In the genomic region with DNA sequence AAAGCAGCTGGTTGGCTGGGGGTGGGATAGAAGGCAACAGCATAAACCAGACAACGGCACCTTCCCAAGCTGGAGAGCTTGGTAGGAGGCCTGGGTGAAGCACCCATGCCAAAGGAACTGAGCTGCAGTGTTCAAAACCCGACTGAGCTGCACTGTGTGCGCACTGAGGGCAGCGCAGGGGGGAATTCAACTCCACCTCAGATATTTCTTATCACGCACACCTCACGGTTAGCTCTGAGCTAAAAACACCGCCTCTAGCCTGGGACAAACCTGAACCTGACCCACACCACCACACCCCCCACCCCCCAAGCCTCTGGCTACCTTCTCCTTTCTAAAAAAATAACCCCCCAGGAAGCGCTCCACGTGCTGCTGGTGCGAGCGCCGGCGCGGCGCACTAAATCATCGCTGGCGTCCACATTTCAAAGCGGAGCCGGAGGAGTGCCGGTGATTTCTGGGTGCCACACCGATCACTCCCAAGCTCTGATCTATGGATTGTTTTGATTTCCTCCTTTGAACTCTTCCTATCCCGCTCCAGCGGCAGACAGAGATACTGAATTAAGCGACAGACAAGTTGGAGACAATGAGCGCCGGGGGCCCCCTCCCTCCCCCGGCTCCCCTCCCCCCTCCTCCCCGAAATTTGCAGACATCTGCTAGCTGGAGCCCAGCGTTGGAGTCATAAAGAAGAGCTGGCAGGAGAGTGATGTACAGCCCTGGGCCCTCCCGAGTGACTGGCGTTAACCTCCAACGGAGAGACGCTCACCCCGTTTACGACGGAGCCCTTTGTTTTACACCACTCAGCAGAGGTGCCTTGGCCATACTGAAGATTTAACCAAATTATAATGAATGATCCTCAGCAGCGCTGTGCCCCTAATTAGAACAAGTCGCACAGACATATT, we compare ENCODE assay signal across 9 cellular contexts.
A peak's percentile ranks its signal among the peaks of the same experiment; 100 is the strongest.
DNase-seq lines count a peak whose midpoint lies in the region; ATAC-seq and TF ChIP-seq lines count a peak whose summit lies in the region.
"Had no signal": no experiment of that assay in that cellular context is flagged by ENCODE, and none has a peak within 500 bp of the region (broad histone marks: within the 10 kb centered on the region; RNA-seq: fewer than 3 reads in every experiment).

No MANE protein-coding gene starts in this region.

- H3K36me3 ChIP-seq in CD4-positive, alpha-beta memory T cell (ENCODE audit: insufficient read depth, low read length): no peaks in the 10 kb centered on the region
- no peaks in the 10 kb centered on the region for H3K36me3 ChIP-seq in esophagus muscularis mucosa
- H3K36me3 ChIP-seq in neural cell (ENCODE audit: insufficient read depth, low read length): no peaks in the 10 kb centered on the region
- H3K36me3 ChIP-seq: colonic mucosa had no signal

- no peaks in the 10 kb centered on the region for H3K9me3 ChIP-seq in CD4-positive, alpha-beta memory T cell (ENCODE audit: control insufficient read depth in 1 of 2, low read length in 2 of 2)
- H3K9me3 ChIP-seq in esophagus muscularis mucosa (no peaks in the 10 kb centered on the region), neural cell (ENCODE audit: low read length) (no peaks in the 10 kb centered on the region)
- H3K9me3 ChIP-seq: colonic mucosa had no signal

- H3K36me3 Mint-ChIP-seq in CD4-positive, alpha-beta memory T cell: no peaks in the 10 kb centered on the region

- H3K9ac ChIP-seq in neural cell (ENCODE audit: low read length): no peak overlapping the region

- TF ChIP-seq RAD21 in neural cell (conservative IDR thresholded peaks at IDR 0.05): no peak

- H3F3A ChIP-seq in neural cell (ENCODE audit: insufficient read depth, low read length, poor library complexity, severe bottlenecking): no peaks in the 10 kb centered on the region

- H2AFZ ChIP-seq in neural cell (ENCODE audit: low read depth, low read length): no peak overlapping the region

- WGBS in esophagus muscularis mucosa: 13% methylated on average over 32 of the region's 38 CpGs

- peaks cover 17 to 20% (median 19%) of the 10 kb centered on the region in 4 donors for H3K4me1 Mint-ChIP-seq in CD4-positive, alpha-beta memory T cell

- TF ChIP-seq EP300 in esophagus muscularis mucosa (IDR thresholded peaks at IDR 0.05) (no peak), neural cell (conservative IDR thresholded peaks at IDR 0.05; ENCODE audit: poor library complexity, severe bottlenecking) (no peak)

- H3K79me2 ChIP-seq in neural cell (replicated peaks; ENCODE audit: insufficient read depth, low read length): no peaks in the 10 kb centered on the region

- TF ChIP-seq POLR2A in esophagus muscularis mucosa (IDR thresholded peaks at IDR 0.05; ENCODE audit: low read depth): no peak

- H3K4me2 ChIP-seq in neural cell (ENCODE audit: low read length): peak overlapping the region; percentile 59

- no peak for ATAC-seq in HG02973 (IDR thresholded peaks at IDR 0.05; ENCODE audit: unreplicated experiment)

- no peak for TF ChIP-seq CTCF in esophagus muscularis mucosa (IDR thresholded peaks at IDR 0.05)
- TF ChIP-seq CTCF in neural cell (IDR thresholded peaks at IDR 0.05; ENCODE audit: poor library complexity, severe bottlenecking): no peak
- no peak for TF ChIP-seq CTCF in GM20000 (IDR thresholded peaks at IDR 0.05; ENCODE audit: extremely low read depth, missing control alignments)

- H4K20me1 ChIP-seq in neural cell (ENCODE audit: insufficient read depth): no peaks in the 10 kb centered on the region

- H3K4me3 Mint-ChIP-seq in CD4-positive, alpha-beta memory T cell: peak overlapping the region in 7 of 8 donors; percentile 61 to 81 (median 75)

- peaks cover 39% of the 10 kb centered on the region for H3K4me1 ChIP-seq in CD4-positive, alpha-beta memory T cell (ENCODE audit: insufficient read depth, low read length)
- peaks cover 7 to 14% (median 12%) of the 10 kb centered on the region in 4 donors for H3K4me1 ChIP-seq in esophagus muscularis mucosa
- H3K4me1 ChIP-seq: colonic mucosa had no signal

- CTCF ChIA-PET in CD4-positive, alpha-beta memory T cell (lab: Charles Lee; ENCODE audit: partially characterized antibody): interaction anchor here (1.0 to 1.1 kb wide), 2 partner anchors 37 to 38 kb away, joined by 3 read pairs; no protein-coding TSS in a partner anchor

- no peak overlapping the region for H3K4me3 ChIP-seq in CD4-positive, alpha-beta memory T cell (ENCODE audit: low read length in 2 of 2)
- H3K4me3 ChIP-seq in esophagus muscularis mucosa: peak overlapping the region; percentile 37 to 52 (median 41)
- H3K4me3 ChIP-seq in neural cell (ENCODE audit: low read length): peak overlapping the region; percentile 60
- H3K4me3 ChIP-seq: colonic mucosa had no signal

- H3K9me2 ChIP-seq in neural cell (ENCODE audit: insufficient read depth, low read length): no peaks in the 10 kb centered on the region

- no peak overlapping the region for H3K27ac Mint-ChIP-seq in CD4-positive, alpha-beta memory T cell

- H3K9me3 Mint-ChIP-seq in CD4-positive, alpha-beta memory T cell: no peaks in the 10 kb centered on the region

- no peak for DNase-seq in CD4-positive, alpha-beta memory T cell
- peak; percentile 45 to 59 for DNase-seq in NCI-H446 (lab: John Stamatoyannopoulos, UW)
- no peak for DNase-seq in esophagus muscularis mucosa (ENCODE audit: extremely low spot score)
- DNase-seq in DMS114 treated with DMSO at 0.1 percent for 48 hours (lab: John Stamatoyannopoulos, UW; ENCODE audit: unreplicated experiment): no peak
- no peak for DNase-seq in GM20000 (ENCODE audit: low spot score)
- DNase-seq in globus pallidus (ENCODE audit: low spot score): no peak
- DNase-seq: colonic mucosa had no signal

- peaks cover 40 to 42% of the 10 kb centered on the region in 2 donors for H3K27me3 Mint-ChIP-seq in CD4-positive, alpha-beta memory T cell

- H3K27me3 ChIP-seq in CD4-positive, alpha-beta memory T cell (ENCODE audit: insufficient read depth, low read length): peaks cover 25% of the 10 kb centered on the region
- peaks cover 0 to 52% (median 2%) of the 10 kb centered on the region in 4 donors for H3K27me3 ChIP-seq in esophagus muscularis mucosa
- H3K27me3 ChIP-seq in neural cell (ENCODE audit: insufficient read depth, low read depth, low read length): peaks cover 33% of the 10 kb centered on the region

- POLR2A ChIA-PET in CD4-positive, alpha-beta memory T cell (lab: Charles Lee; ENCODE audit: partially characterized antibody): no interaction called here

- no peak overlapping the region for H3K27ac ChIP-seq in CD4-positive, alpha-beta memory T cell (ENCODE audit: low read depth, low read length)
- H3K27ac ChIP-seq in esophagus muscularis mucosa (replicated peaks in 1 of 4) (no peak overlapping the region), neural cell (ENCODE audit: low read length) (no peak overlapping the region)
- H3K27ac ChIP-seq: colonic mucosa had no signal

- intact Hi-C loops in CD4-positive, alpha-beta memory T cell (cut with micrococcal nuclease): loop anchor here (1.0 kb wide), 3 partner anchors 24 to 102 kb away; no protein-coding TSS in a partner anchor
- intact Hi-C loops in esophagus muscularis mucosa (cut with DNase I): loop anchor here (10.0 kb wide), 1 partner anchor 84 kb away; a partner anchor contains a TSS

TF ChIP-seq in neural cell, 6 proteins besides CTCF, POLR2A, EP300 and RAD21:
- TF ChIP-seq POLR2AphosphoS5 (IDR thresholded peaks at IDR 0.05) (no peak), SMC3 (conservative IDR thresholded peaks at IDR 0.05; ENCODE audit: poor library complexity) (no peak), MXI1 (conservative IDR thresholded peaks at IDR 0.05; ENCODE audit: poor library complexity, severe bottlenecking) (no peak), EZH2 (IDR thresholded peaks at IDR 0.05; ENCODE audit: borderline replicate concordance, insufficient read depth, low read length, poor library complexity, severe bottlenecking) (no peak), TAF1 (IDR thresholded peaks at IDR 0.05; ENCODE audit: low read depth) (no peak)
- TF ChIP-seq, protein P1, sequence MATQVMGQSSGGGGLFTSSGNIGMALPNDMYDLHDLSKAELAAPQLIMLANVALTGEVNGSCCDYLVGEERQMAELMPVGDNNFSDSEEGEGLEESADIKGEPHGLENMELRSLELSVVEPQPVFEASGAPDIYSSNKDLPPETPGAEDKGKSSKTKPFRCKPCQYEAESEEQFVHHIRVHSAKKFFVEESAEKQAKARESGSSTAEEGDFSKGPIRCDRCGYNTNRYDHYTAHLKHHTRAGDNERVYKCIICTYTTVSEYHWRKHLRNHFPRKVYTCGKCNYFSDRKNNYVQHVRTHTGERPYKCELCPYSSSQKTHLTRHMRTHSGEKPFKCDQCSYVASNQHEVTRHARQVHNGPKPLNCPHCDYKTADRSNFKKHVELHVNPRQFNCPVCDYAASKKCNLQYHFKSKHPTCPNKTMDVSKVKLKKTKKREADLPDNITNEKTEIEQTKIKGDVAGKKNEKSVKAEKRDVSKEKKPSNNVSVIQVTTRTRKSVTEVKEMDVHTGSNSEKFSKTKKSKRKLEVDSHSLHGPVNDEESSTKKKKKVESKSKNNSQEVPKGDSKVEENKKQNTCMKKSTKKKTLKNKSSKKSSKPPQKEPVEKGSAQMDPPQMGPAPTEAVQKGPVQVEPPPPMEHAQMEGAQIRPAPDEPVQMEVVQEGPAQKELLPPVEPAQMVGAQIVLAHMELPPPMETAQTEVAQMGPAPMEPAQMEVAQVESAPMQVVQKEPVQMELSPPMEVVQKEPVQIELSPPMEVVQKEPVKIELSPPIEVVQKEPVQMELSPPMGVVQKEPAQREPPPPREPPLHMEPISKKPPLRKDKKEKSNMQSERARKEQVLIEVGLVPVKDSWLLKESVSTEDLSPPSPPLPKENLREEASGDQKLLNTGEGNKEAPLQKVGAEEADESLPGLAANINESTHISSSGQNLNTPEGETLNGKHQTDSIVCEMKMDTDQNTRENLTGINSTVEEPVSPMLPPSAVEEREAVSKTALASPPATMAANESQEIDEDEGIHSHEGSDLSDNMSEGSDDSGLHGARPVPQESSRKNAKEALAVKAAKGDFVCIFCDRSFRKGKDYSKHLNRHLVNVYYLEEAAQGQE (IDR thresholded peaks at IDR 0.05; ENCODE audit: borderline replicate concordance): no peak

Comparison
In these comparisons a context has a peak if more than half of its experiments do, and no peak if none do; other contexts are left out.
1. DNase-seq: peak in NCI-H446 (2 of 2); none in CD4-positive, alpha-beta memory T cell (0 of 5), esophagus muscularis mucosa (single experiment), DMS114 treated with DMSO at 0.1 percent for 48 hours (single experiment), GM20000 (single experiment) and globus pallidus (single experiment).
2. H3K4me3 ChIP-seq: peak in esophagus muscularis mucosa (4 of 4) and neural cell (single experiment); none in CD4-positive, alpha-beta memory T cell (0 of 2).